Comparison of ENCODE assay signal across 8 cellular contexts in the genomic region with DNA sequence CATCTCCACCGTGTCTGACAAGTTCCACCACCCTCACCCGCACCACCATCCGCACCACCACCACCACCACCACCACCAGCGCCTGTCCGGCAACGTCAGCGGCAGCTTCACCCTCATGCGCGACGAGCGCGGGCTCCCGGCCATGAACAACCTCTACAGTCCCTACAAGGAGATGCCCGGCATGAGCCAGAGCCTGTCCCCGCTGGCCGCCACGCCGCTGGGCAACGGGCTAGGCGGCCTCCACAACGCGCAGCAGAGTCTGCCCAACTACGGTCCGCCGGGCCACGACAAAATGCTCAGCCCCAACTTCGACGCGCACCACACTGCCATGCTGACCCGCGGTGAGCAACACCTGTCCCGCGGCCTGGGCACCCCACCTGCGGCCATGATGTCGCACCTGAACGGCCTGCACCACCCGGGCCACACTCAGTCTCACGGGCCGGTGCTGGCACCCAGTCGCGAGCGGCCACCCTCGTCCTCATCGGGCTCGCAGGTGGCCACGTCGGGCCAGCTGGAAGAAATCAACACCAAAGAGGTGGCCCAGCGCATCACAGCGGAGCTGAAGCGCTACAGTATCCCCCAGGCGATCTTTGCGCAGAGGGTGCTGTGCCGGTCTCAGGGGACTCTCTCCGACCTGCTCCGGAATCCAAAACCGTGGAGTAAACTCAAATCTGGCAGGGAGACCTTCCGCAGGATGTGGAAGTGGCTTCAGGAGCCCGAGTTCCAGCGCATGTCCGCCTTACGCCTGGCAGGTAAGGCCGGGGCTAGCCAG. TPM values are rescaled to one million over a fixed set of nuclear protein-coding genes. Genes with fewer than 3 reads are reported as not detected.
A peak's percentile ranks its signal among the peaks of the same experiment; 100 is the strongest.
DNase-seq lines count a peak whose midpoint lies in the region; ATAC-seq and TF ChIP-seq lines count a peak whose summit lies in the region.

No MANE protein-coding gene starts in this region.

- peaks cover 81% of the 10 kb centered on the region for H3K27me3 Mint-ChIP-seq in IgD-negative memory B cell
- peaks cover 100% of the 10 kb centered on the region for H3K27me3 Mint-ChIP-seq in nephron progenitor cell (ENCODE audit: low read depth, poor library complexity)

- in situ Hi-C loops in mammary epithelial cell (cut with MboI; ENCODE audit: low sequenced_read_pairs in 2 of 2), result no loop called here

- H2AFZ ChIP-seq in mammary epithelial cell (ENCODE audit: low read depth, low read length), result no peak overlapping the region

- H4K20me1 ChIP-seq in mammary epithelial cell (ENCODE audit: insufficient read depth, low read length), result peaks cover 3% of the 10 kb centered on the region

- H3K9ac ChIP-seq in mammary epithelial cell (ENCODE audit: insufficient read depth, low read length), result no peak overlapping the region

- H3K36me3 Mint-ChIP-seq in IgD-negative memory B cell (peaks cover 2% of the 10 kb centered on the region), nephron progenitor cell (ENCODE audit: low read depth) (no peaks in the 10 kb centered on the region)

- H3K9me3 ChIP-seq in mammary epithelial cell (replicated peaks; ENCODE audit: insufficient read depth, low read length), result no peaks in the 10 kb centered on the region

- 2% methylated on average over 25 of the region's 62 CpGs for WGBS in mammary epithelial cell (ENCODE audit: low coverage, missing lambda C conversion rate)

- no peak overlapping the region for H3K4me3 ChIP-seq in mammary epithelial cell (replicated peaks in 1 of 3; ENCODE audit: insufficient read depth in 1 of 3, low read depth in 2 of 3, low read length in 3 of 3)

- H3K4me1 ChIP-seq in mammary epithelial cell (ENCODE audit: insufficient read depth, low read length), result peaks cover 22% of the 10 kb centered on the region

- no TSS peak for BruUV-seq in mammary epithelial cell (replicated peaks; lab: Mats Ljungman, UMichigan)

- peaks cover 81% of the 10 kb centered on the region for H3K27me3 ChIP-seq in mammary epithelial cell (ENCODE audit: insufficient read depth, low read length)

- no peak overlapping the region for H3K27ac ChIP-seq in mammary epithelial cell (ENCODE audit: insufficient read depth, low read depth, low read length)

- H3K4me1 Mint-ChIP-seq in IgD-negative memory B cell (peaks cover 10 to 23% (median 12%) of the 10 kb centered on the region in 3 donors), nephron progenitor cell (peaks cover 65% of the 10 kb centered on the region)

- peak overlapping the region; percentile 28 for H3K4me2 ChIP-seq in mammary epithelial cell (ENCODE audit: insufficient read depth, low read depth, low read length)

- CTCF ChIA-PET in mammary epithelial cell (lab: Charles Lee; ENCODE audit: low non-redundant PET), result no interaction called here

- no peak for TF ChIP-seq CTCF in mammary epithelial cell (conservative IDR thresholded peaks at IDR 0.05 in 1 of 2, IDR thresholded peaks at IDR 0.05 in 1 of 2; ENCODE audit: extremely low read depth in 1 of 2, insufficient read depth in 1 of 2, low read depth in 1 of 2, low read length in 2 of 2)
- no peak for TF ChIP-seq CTCF in nephron progenitor cell (IDR thresholded peaks at IDR 0.05)

- intact Hi-C loops in mammary epithelial cell (cut with micrococcal nuclease), result loop anchor here (5.0 kb wide), 1 partner anchor 234 kb away; no protein-coding TSS in a partner anchor

- dilution Hi-C loops in mammary epithelial cell (cut with HindIII; ENCODE audit: low sequenced_read_pairs), result no loop called here

- no peaks in the 10 kb centered on the region for H3K36me3 ChIP-seq in mammary epithelial cell (ENCODE audit: insufficient read depth, low read length)

- ATAC-seq in GM21529 (IDR thresholded peaks at IDR 0.05; ENCODE audit: unreplicated experiment), result no peak

- DNase-seq in DMS 273 (lab: John Stamatoyannopoulos, UW; ENCODE audit: unreplicated experiment) (peak; percentile 50), DMS 273 treated with DMSO at 0.1 percent for 48 hours (lab: John Stamatoyannopoulos, UW) (no peak), mammary epithelial cell (no peak), nephron progenitor cell (peak; percentile 16), SW480 (ENCODE audit: low spot score) (no peak), NCI-H187 treated with DMSO at 0.1 percent for 48 hours (lab: John Stamatoyannopoulos, UW) (no peak)

- H3K27ac Mint-ChIP-seq in IgD-negative memory B cell (peak overlapping the region; percentile 66 to 99 (median 78)), nephron progenitor cell (no peak overlapping the region)

- H3K4me3 Mint-ChIP-seq in IgD-negative memory B cell (peak overlapping the region; percentile 43 to 92 (median 74)), nephron progenitor cell (peak overlapping the region; percentile 81)

- no peaks in the 10 kb centered on the region for H3K79me2 ChIP-seq in mammary epithelial cell (ENCODE audit: insufficient read depth, low read length)

- peaks cover 0 to 7% (median 3%) of the 10 kb centered on the region in 3 donors for H3K9me3 Mint-ChIP-seq in IgD-negative memory B cell
- no peaks in the 10 kb centered on the region for H3K9me3 Mint-ChIP-seq in nephron progenitor cell

RNA-seq across cellular contexts. Expression of a gene that starts 1.2 kb away (rescaled TPM):
- polyA plus RNA-seq in IgD-negative memory B cell (not detected), mammary epithelial cell (0.01 TPM)
- under 1 TPM; under 0.01 to 0.31 TPM for total RNA-seq in mammary epithelial cell
- 0.57 TPM for polyA minus RNA-seq in mammary epithelial cell

Comparison
In these comparisons a context has a peak if more than half of its experiments do, and no peak if none do; other contexts are left out.
1. DNase-seq: peak in DMS 273 (single experiment) and nephron progenitor cell (single experiment); none in DMS 273 treated with DMSO at 0.1 percent for 48 hours (single experiment), mammary epithelial cell (single experiment), SW480 (single experiment) and NCI-H187 treated with DMSO at 0.1 percent for 48 hours (single experiment).